8 cellular contexts compared by ENCODE assay signal in genomic region chr11:96307748-96308133, GRCh38. TPM values are rescaled to one million over a fixed set of nuclear protein-coding genes. Genes with fewer than 3 reads are reported as not detected.
A peak's percentile ranks its signal among the peaks of the same experiment; 100 is the strongest.
DNase-seq lines count a peak whose midpoint lies in the region; ATAC-seq lines count a peak whose summit lies in the region.

No MANE protein-coding gene starts in this region.

- H3K9me3 ChIP-seq in T-helper 17 cell (ENCODE audit: control insufficient read depth, low read length, poor library complexity, severe bottlenecking) (no peaks in the 10 kb centered on the region), skeletal muscle satellite cell (replicated peaks; ENCODE audit: low read length) (no peaks in the 10 kb centered on the region)

- peaks cover 22% of the 10 kb centered on the region for H3K4me1 Mint-ChIP-seq in T-helper 17 cell

- peaks cover 2% of the 10 kb centered on the region for H3K36me3 Mint-ChIP-seq in T-helper 17 cell (ENCODE audit: low read depth)

- no peaks in the 10 kb centered on the region for H3K36me3 ChIP-seq in skeletal muscle satellite cell (ENCODE audit: insufficient read depth, low read length)

- H3K27me3 ChIP-seq in skeletal muscle satellite cell (ENCODE audit: control insufficient read depth, insufficient read depth, low read length): no peaks in the 10 kb centered on the region

- intact Hi-C loops in head of caudate nucleus (cut with DNase I): no loop called here

- peak overlapping the region; percentile 63 for H3K4me3 ChIP-seq in skeletal muscle satellite cell (ENCODE audit: low read length)

- DNase-seq in H4 (ENCODE audit: low spot score) (peak; percentile 93), T-helper 17 cell (no peak), foreskin melanocyte (peak; percentile 87), epidermal melanocyte (ENCODE audit: insufficient read length, low spot score) (no peak), head of caudate nucleus (no peak), NOMO-1 treated with dmso at 0.1 percent for 144 hours (lab: John Stamatoyannopoulos, UW; ENCODE audit: unreplicated experiment) (no peak)

- H3K27me3 Mint-ChIP-seq in T-helper 17 cell: no peaks in the 10 kb centered on the region

- H3K27ac Mint-ChIP-seq in T-helper 17 cell: peak overlapping the region; percentile 53

- ATAC-seq in T-helper 17 cell (peak; percentile 25), GM18511 (IDR thresholded peaks at IDR 0.05; ENCODE audit: unreplicated experiment) (no peak)

- peak overlapping the region; percentile 87 for H3K4me2 ChIP-seq in skeletal muscle satellite cell (ENCODE audit: low read length)

- peak overlapping the region; percentile 68 for H3K4me3 Mint-ChIP-seq in T-helper 17 cell

- peak overlapping the region; percentile 92 for H3K9ac ChIP-seq in skeletal muscle satellite cell (ENCODE audit: low read depth, low read length)

- H3K4me1 ChIP-seq in skeletal muscle satellite cell (ENCODE audit: control insufficient read depth, insufficient read depth, low read length): peaks cover 94% of the 10 kb centered on the region

RNA-seq across cellular contexts. Expression of gene MAML2, which starts 35.3 kb away (rescaled TPM):
- 2.3 and 4.3 TPM in 2 replicates for total RNA-seq in H4 (2014; rRNA removed; shearing (Covaris generic))
- 10 to 100 TPM; 29.2 to 34.9 TPM for total RNA-seq in T-helper 17 cell
- total RNA-seq in skeletal muscle satellite cell (2012; rRNA removed): 14.0 and 15.0 TPM in 2 replicates

Comparison
In these comparisons a context has a peak if more than half of its experiments do, and no peak if none do; other contexts are left out.
1. DNase-seq: peak in H4 (single experiment) and foreskin melanocyte (single experiment); none in T-helper 17 cell (0 of 3), epidermal melanocyte (single experiment), head of caudate nucleus (0 of 42) and NOMO-1 treated with dmso at 0.1 percent for 144 hours (single experiment).